ENCODE assay signal across 10 cellular contexts in the genomic region with DNA sequence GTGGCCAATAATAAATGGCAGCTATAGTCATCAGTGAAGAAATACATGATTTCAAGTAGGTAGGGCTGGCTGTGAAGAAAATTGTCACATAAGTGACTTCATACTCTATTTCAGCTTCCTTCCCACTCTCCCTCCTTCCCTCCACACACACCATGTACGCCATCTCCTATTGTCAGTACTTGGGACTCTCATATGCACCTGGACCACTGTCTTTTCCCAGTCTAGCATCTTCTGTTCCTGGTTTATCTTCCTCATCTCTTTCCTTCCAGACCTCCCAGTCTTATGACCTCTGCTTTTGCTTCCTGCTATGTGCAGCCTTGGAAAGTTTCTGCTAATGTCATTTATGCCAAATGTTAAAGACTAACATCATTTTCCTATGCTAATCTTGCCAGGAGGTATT.
"Had no signal": no experiment of that assay in that cellular context is flagged by ENCODE, and none has a peak within 500 bp of the region (broad histone marks: within the 10 kb centered on the region; RNA-seq: fewer than 3 reads in every experiment).

No MANE protein-coding gene starts in this region.

- H3K9me3 ChIP-seq: HAP-1 had no signal

- H2AFZ ChIP-seq: GM23248 had no signal

- H3K4me1 Mint-ChIP-seq: H9 had no signal

- H3K9me3 Mint-ChIP-seq: HFFc6 had no signal

- H3K27ac ChIP-seq: GM23248 had no signal

- ATAC-seq: HCT116 had no signal

- H3K4me1 ChIP-seq: HAP-1 had no signal

- H3K9ac ChIP-seq: GM23248 had no signal

- H3K4me3 ChIP-seq: GM23248, HAP-1 had no signal

- H3K4me3 Mint-ChIP-seq: H9, HFFc6 had no signal

- H3K36me3 ChIP-seq: HAP-1 had no signal

- FAIRE-seq: H1, H54 had no signal

- H3K27ac Mint-ChIP-seq: H9, HFFc6 had no signal

- DNase-seq: GM23248, GOT3, H7, H9, HCEC 1CT, HFFc6 had no signal
